In genomic region chr1:234618726-234619049, GRCh38 we compare ENCODE assay signal across 14 cellular contexts. TPM values are rescaled to one million over a fixed set of nuclear protein-coding genes. Genes with fewer than 3 reads are reported as not detected.
DNase-seq lines count a peak whose midpoint lies in the region; ATAC-seq, FAIRE-seq and TF ChIP-seq lines count a peak whose summit lies in the region.
"Had no signal": no experiment of that assay in that cellular context is flagged by ENCODE, and none has a peak within 500 bp of the region (broad histone marks: within the 10 kb centered on the region; RNA-seq: fewer than 3 reads in every experiment).

No MANE protein-coding gene starts in this region.

- DNase-seq in A549 (ENCODE audit: low read depth in 1 of 2, low spot score in 1 of 2) (no peak), endothelial cell of umbilical vein (ENCODE audit: low read depth, low spot score) (no peak), neural crest cell (ENCODE audit: low read depth, low spot score) (no peak), islet precursor cell (no peak), A172 (ENCODE audit: low spot score) (no peak), NCI-H82 treated with DMSO at 0.1 percent for 48 hours (lab: John Stamatoyannopoulos, UW; ENCODE audit: unreplicated experiment) (no peak)
- no peak for DNase-seq in activated naive CD4-positive, alpha-beta T cell treated with anti-CD3 and anti-CD28 coated beads, Interleukin-2, amount 50 U/mL, for 16 hours
- DNase-seq: activated T-cell treated with anti-CD3 and anti-CD28 coated beads, Interleukin-2, amount 50 U/mL, for 4 hours; AML-193; NCI-H2107; testis had no signal

- H3K4me1 ChIP-seq in A549 (peaks cover 80% of the 10 kb centered on the region), endothelial cell of umbilical vein (ENCODE audit: control insufficient read depth, extremely low read depth, insufficient read depth, low read length) (peaks cover 17% of the 10 kb centered on the region)

- H3K27ac Mint-ChIP-seq in neural crest cell (ENCODE audit: unreplicated experiment): peak overlapping the region; percentile 81

- H3K4me2 ChIP-seq in A549 (peak overlapping the region; percentile 72), endothelial cell of umbilical vein (ENCODE audit: insufficient read depth, low read length) (peak overlapping the region; percentile 9)

- no peaks in the 10 kb centered on the region for H3K9me3 ChIP-seq in A549
- H3K9me3 ChIP-seq in endothelial cell of umbilical vein (replicated peaks; ENCODE audit: control insufficient read depth, insufficient read depth, low read length): no peaks in the 10 kb centered on the region
- H3K9me3 ChIP-seq: testis had no signal

- intact Hi-C loops in endothelial cell of umbilical vein (cut with micrococcal nuclease): no loop called here

- dilution Hi-C loops in endothelial cell of umbilical vein (cut with MboI; ENCODE audit: extremely low pct_ligation_motif_present, low sequenced_read_pairs): loop anchor here (25.0 kb wide), 1 partner anchor 369 kb away; no protein-coding TSS in a partner anchor

- peak overlapping the region; percentile 72 for H2AFZ ChIP-seq in endothelial cell of umbilical vein (ENCODE audit: low read depth, low read length)

- H3K9ac ChIP-seq in endothelial cell of umbilical vein (replicated peaks; ENCODE audit: extremely low read depth, insufficient read depth, low read length): peak overlapping the region; percentile 28

- H3K27me3 ChIP-seq in endothelial cell of umbilical vein (ENCODE audit: control insufficient read depth in 2 of 2, insufficient read depth in 2 of 2, low read length in 2 of 2): no peaks in the 10 kb centered on the region
- H3K27me3 ChIP-seq: testis had no signal

- H3K27ac ChIP-seq in A549 (peak overlapping the region; percentile 73 to 84), endothelial cell of umbilical vein (ENCODE audit: insufficient read depth, low read depth, low read length) (peak overlapping the region; percentile 58)

- no peak overlapping the region for H3K4me3 Mint-ChIP-seq in neural crest cell
- H3K4me3 Mint-ChIP-seq: activated T-cell treated with anti-CD3 and anti-CD28 coated beads, Interleukin-2, amount 50 U/mL, for 4 hours; natural killer cell treated with Interleukin-12 subunit alpha and Interleukin-12 subunit beta and Interleukin-15 and Interleukin-18, amount 100 ng/mL, for 72 hours had no signal

- H3K36me3 ChIP-seq in endothelial cell of umbilical vein (ENCODE audit: control insufficient read depth in 2 of 2, extremely low read depth in 1 of 2, insufficient read depth in 2 of 2, low read length in 2 of 2): no peaks in the 10 kb centered on the region

- BruUV-seq in endothelial cell of umbilical vein (replicated peaks; lab: Mats Ljungman, UMichigan): TSS peak; percentile 59

- 81% methylated on average over 5 of the region's 5 CpGs for WGBS in A549 (ENCODE audit: missing lambda C conversion rate)

- TF ChIP-seq CTCF in A549 (IDR thresholded peaks at IDR 0.05): no peak
- no peak for TF ChIP-seq CTCF in endothelial cell of umbilical vein (IDR thresholded peaks at IDR 0.05; ENCODE audit: extremely low read depth in 1 of 2, insufficient read depth in 1 of 2, low read depth in 1 of 2, low read length in 2 of 2)
- no peak for TF ChIP-seq CTCF in neural crest cell (conservative IDR thresholded peaks at IDR 0.05)

- no peak for ATAC-seq in A549
- ATAC-seq: activated T-cell treated with anti-CD3 and anti-CD28 coated beads, Interleukin-2, amount 50 U/mL, for 4 hours; natural killer cell treated with Interleukin-12 subunit alpha and Interleukin-12 subunit beta and Interleukin-15 and Interleukin-18, amount 100 ng/mL, for 72 hours had no signal

- TF ChIP-seq RAD21 in A549 (conservative IDR thresholded peaks at IDR 0.05 in 1 of 2, IDR thresholded peaks at IDR 0.05 in 1 of 2): no peak
- no peak for TF ChIP-seq RAD21 in Ishikawa (IDR thresholded peaks at IDR 0.05; ENCODE audit: low read depth)

- FAIRE-seq in A549 (lab: Jason Lieb, UNC) (no peak), endothelial cell of umbilical vein (lab: Jason Lieb, UNC) (no peak)
- FAIRE-seq: RCC 7860 had no signal

- no peaks in the 10 kb centered on the region for H3K79me2 ChIP-seq in endothelial cell of umbilical vein (ENCODE audit: control insufficient read depth, insufficient read depth, low read length)

- no peaks in the 10 kb centered on the region for H3K36me3 Mint-ChIP-seq in neural crest cell (ENCODE audit: low read depth)
- H3K36me3 Mint-ChIP-seq: natural killer cell treated with Interleukin-12 subunit alpha and Interleukin-12 subunit beta and Interleukin-15 and Interleukin-18, amount 100 ng/mL, for 72 hours had no signal

- H3K4me1 Mint-ChIP-seq in neural crest cell: peaks cover 50% of the 10 kb centered on the region

- no peak overlapping the region for H3K4me3 ChIP-seq in A549
- no peak overlapping the region for H3K4me3 ChIP-seq in endothelial cell of umbilical vein (replicated peaks in 1 of 3; ENCODE audit: insufficient read depth in 1 of 3, low read depth in 1 of 3, low read length in 3 of 3)
- H3K4me3 ChIP-seq: testis had no signal

- no peaks in the 10 kb centered on the region for H3K9me3 Mint-ChIP-seq in neural crest cell
- H3K9me3 Mint-ChIP-seq: activated T-cell treated with anti-CD3 and anti-CD28 coated beads, Interleukin-2, amount 50 U/mL, for 4 hours; natural killer cell treated with Interleukin-12 subunit alpha and Interleukin-12 subunit beta and Interleukin-15 and Interleukin-18, amount 100 ng/mL, for 72 hours had no signal

- no peaks in the 10 kb centered on the region for H3K27me3 Mint-ChIP-seq in neural crest cell (ENCODE audit: low read depth)
- H3K27me3 Mint-ChIP-seq: natural killer cell treated with Interleukin-12 subunit alpha and Interleukin-12 subunit beta and Interleukin-15 and Interleukin-18, amount 100 ng/mL, for 72 hours had no signal

- no peaks in the 10 kb centered on the region for H4K20me1 ChIP-seq in endothelial cell of umbilical vein (replicated peaks; ENCODE audit: control insufficient read depth, extremely low read depth, insufficient read depth, low read length)

- CTCF ChIA-PET in A549 (lab: Yijun Ruan, JAX): interaction anchor here (1.0 kb wide), 1 partner anchor 107 kb away, joined by 3 read pairs; no protein-coding TSS in a partner anchor
- CTCF ChIA-PET in endothelial cell of umbilical vein (lab: Charles Lee): no interaction called here

- no peaks in the 10 kb centered on the region for H3K9me1 ChIP-seq in endothelial cell of umbilical vein (replicated peaks; ENCODE audit: control insufficient read depth, extremely low read depth, insufficient read depth, low read length)

- TF ChIP-seq POLR2A in A549 (IDR thresholded peaks at IDR 0.05; ENCODE audit: low read length) (no peak), endothelial cell of umbilical vein (IDR thresholded peaks at IDR 0.05; ENCODE audit: low read depth, low read length) (no peak)

- POLR2A ChIA-PET in A549 (lab: Yijun Ruan, JAX): interaction anchor here (0.6 kb wide), 1 partner anchor 25 kb away, joined by 6 read pairs; no protein-coding TSS in a partner anchor
- POLR2A ChIA-PET in endothelial cell of umbilical vein (lab: Charles Lee): no interaction called here

- TF ChIP-seq EP300 in A549 (IDR thresholded peaks at IDR 0.05) (no peak), Ishikawa (IDR thresholded peaks at IDR 0.05; ENCODE audit: borderline replicate concordance) (no peak)

TF ChIP-seq in A549, 52 proteins besides CTCF, POLR2A, EP300 and RAD21:
- TF ChIP-seq HDAC2 (IDR thresholded peaks at IDR 0.05) (no peak), CBX8 (IDR thresholded peaks at IDR 0.05) (no peak), POLR2AphosphoS2 (conservative IDR thresholded peaks at IDR 0.05; ENCODE audit: low read length) (no peak), PHF8 (IDR thresholded peaks at IDR 0.05; ENCODE audit: borderline replicate concordance, low read depth) (no peak), CHD2 (IDR thresholded peaks at IDR 0.05; ENCODE audit: low read length, partially characterized antibody) (no peak)

TF ChIP-seq in endothelial cell of umbilical vein, 7 proteins besides CTCF, POLR2A, EP300 and RAD21:
- TF ChIP-seq GATA2 (IDR thresholded peaks at IDR 0.05; ENCODE audit: insufficient read depth, insufficient read length, low read depth, low read length): no peak
- TF ChIP-seq MAX (IDR thresholded peaks at IDR 0.05; ENCODE audit: insufficient read depth, insufficient read length): no peak
- no peak for TF ChIP-seq POLR2AphosphoS5 (IDR thresholded peaks at IDR 0.05; ENCODE audit: insufficient read depth, low read depth, low read length)
- no peak for TF ChIP-seq EZH2 (IDR thresholded peaks at IDR 0.05; ENCODE audit: borderline replicate concordance, low read depth, low read length, severe bottlenecking)
TF ChIP-seq in endothelial cell of umbilical vein: peak in this region for 0.

RNA-seq across cellular contexts. Expression of gene IRF2BP2, which starts 8.7 kb away (rescaled TPM):
- polyA plus RNA-seq in A549 (2011; rRNA removed) (38.2 and 53.5 TPM in 2 replicates), A549 (2017; fragmentation: RNase III; extraction: RNeasy Plus Mini Kit Qiagen cat#74134 plus additional on column Dnase treatment) (42.7 to 53.5 TPM (median 53.0 TPM) in 3 replicates), endothelial cell of umbilical vein (65.4 and 66.6 TPM in 2 replicates)
- 79.4 and 99.0 TPM in 2 replicates for polyA plus RNA-seq in A549 (2012; cell fraction: cytosol; rRNA removed)
- polyA plus RNA-seq in A549 (2012; cell fraction: nucleus; rRNA removed): 131 and 168 TPM in 2 replicates
- 76.2 and 82.0 TPM in 2 replicates for polyA minus RNA-seq in A549 (2011; rRNA and poly(A)+ RNA removed)
- total RNA-seq in endothelial cell of umbilical vein (109 TPM in 2 replicates), neural crest cell (55.6 and 59.9 TPM in 2 replicates)
- polyA plus RNA-seq in endothelial cell of umbilical vein (2011; cell fraction: cytosol; rRNA removed): 54.8 and 66.0 TPM in 2 replicates
- polyA plus RNA-seq in endothelial cell of umbilical vein (2011; cell fraction: nucleus; rRNA removed): 154 and 212 TPM in 2 replicates
- polyA plus RNA-seq in endothelial cell of umbilical vein (2012): 52.6 and 76.5 TPM in 2 replicates
- polyA minus RNA-seq in endothelial cell of umbilical vein: 57.9 and 61.4 TPM in 2 replicates
- 65.2 TPM for polyA minus RNA-seq in endothelial cell of umbilical vein (2011; cell fraction: cytosol; rRNA and poly(A)+ RNA removed)
- 78.8 and 129 TPM in 2 replicates for polyA minus RNA-seq in endothelial cell of umbilical vein (2011; cell fraction: nucleus; rRNA and poly(A)+ RNA removed)
- 50.8 and 51.3 TPM in 2 replicates for total RNA-seq in A172 (2014; rRNA removed; shearing (Covaris generic))
